In the genomic region with DNA sequence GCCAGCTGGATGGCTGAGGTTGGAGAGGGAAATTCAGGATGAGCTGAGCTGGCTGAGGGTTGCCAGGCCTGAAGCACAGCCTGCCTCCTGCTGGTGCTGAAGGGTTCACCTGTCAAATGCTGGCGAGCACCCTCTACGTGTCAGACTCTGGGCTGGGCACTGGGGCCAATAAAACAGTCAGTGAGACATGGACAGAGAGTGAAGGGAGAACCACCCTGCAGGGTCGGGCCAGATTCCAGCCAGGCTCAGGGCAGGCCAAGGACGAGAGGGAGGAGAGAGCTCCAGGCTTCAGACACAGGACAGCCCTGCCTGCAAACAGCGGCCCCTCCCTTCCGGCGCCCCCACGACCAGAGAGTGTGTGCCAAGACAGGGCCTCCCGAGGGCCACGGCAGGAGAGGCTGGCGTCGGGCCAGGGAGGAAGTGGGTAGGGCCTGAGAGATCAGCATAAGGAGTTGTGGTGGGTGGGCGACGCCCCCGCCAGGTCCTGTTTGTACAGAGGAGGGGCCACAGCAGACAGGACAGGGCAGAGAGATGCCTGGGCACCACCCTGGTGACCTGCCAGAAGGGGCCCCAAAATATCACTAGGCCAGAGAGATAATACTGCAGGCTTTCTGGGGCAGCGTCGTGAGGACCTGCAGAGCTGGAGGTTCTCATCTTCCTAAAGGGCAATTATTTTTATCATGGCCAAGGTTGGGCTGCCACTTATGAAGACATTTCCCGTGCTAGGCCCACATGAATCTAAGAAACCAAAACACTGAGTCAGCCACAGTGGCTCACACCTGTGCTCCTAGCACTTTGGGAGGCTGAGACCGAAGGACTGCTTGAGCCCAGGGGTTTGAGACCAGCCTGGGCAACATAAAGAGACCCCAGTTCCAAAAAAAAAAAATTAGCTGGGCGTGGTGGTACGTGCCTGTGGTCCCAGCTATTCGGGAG, we compare ENCODE assay signal across 8 cellular contexts.
DNase-seq lines count a peak whose midpoint lies in the region; ATAC-seq and TF ChIP-seq lines count a peak whose summit lies in the region.

No MANE protein-coding gene starts in this region.

- peaks cover 17 to 26% (median 23%) of the 10 kb centered on the region in 4 donors for H3K4me1 ChIP-seq in stomach

- WGBS in stomach, 5 donors, result 26 to 39% (median 32%) methylated on average over 15 to 22 of the region's 22 CpGs

- ATAC-seq in HG03432 (IDR thresholded peaks at IDR 0.05; ENCODE audit: unreplicated experiment), result peak; percentile 38

- intact Hi-C loops in stomach (cut with DNase I; ENCODE audit: low total_unique reads), result no loop called here

- peak overlapping the region; percentile 61 to 73 (median 69) for H3K27ac ChIP-seq in stomach

- DNase-seq in T-helper 22 cell (ENCODE audit: low read depth) (peak; percentile 72), astrocyte of the hippocampus (ENCODE audit: low read depth, low spot score) (peak; percentile 16), lung microvascular endothelial cell (ENCODE audit: low read depth in 2 of 2) (peak; percentile 31 to 41), stomach (peak; percentile 83), epidermal melanocyte (ENCODE audit: insufficient read length, low spot score) (no peak), DMS114 treated with DMSO at 0.1 percent for 48 hours (lab: John Stamatoyannopoulos, UW; ENCODE audit: unreplicated experiment) (no peak), NCI-H82 (lab: John Stamatoyannopoulos, UW) (no peak)

- TF ChIP-seq POLR2A in stomach (IDR thresholded peaks at IDR 0.05), result no peak

- no peaks in the 10 kb centered on the region for H3K9me3 ChIP-seq in stomach

- peak in 1 of 7 experiments; percentile 9 for TF ChIP-seq CTCF in stomach (IDR thresholded peaks at IDR 0.05)

- no peak overlapping the region for H3K4me3 ChIP-seq in stomach

- no peaks in the 10 kb centered on the region for H3K27me3 ChIP-seq in stomach

- H3K36me3 ChIP-seq in stomach, result peaks cover 9 to 73% (median 65%) of the 10 kb centered on the region in 4 donors

- TF ChIP-seq EP300 in stomach (IDR thresholded peaks at IDR 0.05), result no peak

Comparison
In these comparisons a context has a peak if more than half of its experiments do, and no peak if none do; other contexts are left out.
1. DNase-seq: peak in T-helper 22 cell (single experiment), astrocyte of the hippocampus (single experiment), lung microvascular endothelial cell (2 of 2) and stomach (single experiment); none in epidermal melanocyte (single experiment), DMS114 treated with DMSO at 0.1 percent for 48 hours (single experiment) and NCI-H82 (single experiment).